Comparison of ENCODE assay signal across 18 cellular contexts in the genomic region with DNA sequence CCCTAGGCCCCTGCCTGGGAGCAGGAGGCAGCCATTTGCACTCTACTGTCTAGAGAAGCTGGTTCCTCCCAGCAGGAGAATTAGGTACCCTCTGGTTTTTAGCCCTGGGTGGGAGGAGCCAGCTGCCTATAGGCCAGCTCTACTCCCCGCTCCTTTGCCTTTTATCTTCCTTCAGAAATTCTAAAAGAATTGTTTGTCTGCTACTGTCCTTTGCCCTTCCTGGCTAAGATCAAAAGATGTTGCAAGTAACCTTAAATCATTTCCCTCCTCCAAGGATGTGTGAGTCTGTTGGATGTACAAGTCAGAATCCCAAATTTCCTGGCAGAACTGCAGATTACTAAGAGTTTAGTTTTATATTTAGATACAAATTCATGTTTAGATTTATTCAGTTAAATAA. TPM values are rescaled to one million over a fixed set of nuclear protein-coding genes. Genes with fewer than 3 reads are reported as not detected.
DNase-seq lines count a peak whose midpoint lies in the region; ATAC-seq, FAIRE-seq and TF ChIP-seq lines count a peak whose summit lies in the region.
"Had no signal": no experiment of that assay in that cellular context is flagged by ENCODE, and none has a peak within 500 bp of the region (broad histone marks: within the 10 kb centered on the region; RNA-seq: fewer than 3 reads in every experiment).

No MANE protein-coding gene starts in this region.

- peak overlapping the region; percentile 79 for H3K9ac ChIP-seq in astrocyte (ENCODE audit: low read length)
- H3K9ac ChIP-seq in mesenchymal stem cell (ENCODE audit: low read length): peak overlapping the region; percentile 65

- TF ChIP-seq CTCF in astrocyte (IDR thresholded peaks at IDR 0.05; ENCODE audit: insufficient read depth, low read depth, low read length) (no peak), tibial nerve (IDR thresholded peaks at IDR 0.05) (no peak)

- TF ChIP-seq EP300 in tibial nerve (IDR thresholded peaks at IDR 0.05): no peak

- peaks cover 57% of the 10 kb centered on the region for H3K4me1 Mint-ChIP-seq in stimulated activated naive CD8-positive, alpha-beta T cell treated with anti-CD3 and anti-CD28 coated beads, Interleukin-15, Interleukin-2, amounts not matched to agents 100 ng/mL and 50 ng/mL, for 24 hours (ENCODE audit: low read depth)
- H3K4me1 Mint-ChIP-seq in astrocyte (ENCODE audit: low read depth, unreplicated experiment): peaks cover 70% of the 10 kb centered on the region

- peak overlapping the region; percentile 87 for H4K91ac ChIP-seq in mesenchymal stem cell (ENCODE audit: low read length)

- H3K27me3 Mint-ChIP-seq in stimulated activated naive CD8-positive, alpha-beta T cell treated with anti-CD3 and anti-CD28 coated beads, Interleukin-15, Interleukin-2, amounts not matched to agents 100 ng/mL and 50 ng/mL, for 24 hours: no peaks in the 10 kb centered on the region
- no peaks in the 10 kb centered on the region for H3K27me3 Mint-ChIP-seq in astrocyte (ENCODE audit: low read depth, unreplicated experiment)
- H3K27me3 Mint-ChIP-seq: B cell had no signal

- H2BK12ac ChIP-seq in mesenchymal stem cell (ENCODE audit: low read length in 2 of 2): no peak overlapping the region

- no peak for TF ChIP-seq POLR2A in tibial nerve (IDR thresholded peaks at IDR 0.05)

- peaks cover 46% of the 10 kb centered on the region for H3K36me3 Mint-ChIP-seq in stimulated activated naive CD8-positive, alpha-beta T cell treated with anti-CD3 and anti-CD28 coated beads, Interleukin-15, Interleukin-2, amounts not matched to agents 100 ng/mL and 50 ng/mL, for 24 hours (ENCODE audit: low read depth)
- peaks cover 26% of the 10 kb centered on the region for H3K36me3 Mint-ChIP-seq in astrocyte (ENCODE audit: low read depth, unreplicated experiment)

- no peak overlapping the region for H3K4me3 Mint-ChIP-seq in stimulated activated naive CD8-positive, alpha-beta T cell treated with anti-CD3 and anti-CD28 coated beads, Interleukin-15, Interleukin-2, amounts not matched to agents 100 ng/mL and 50 ng/mL, for 24 hours
- no peak overlapping the region for H3K4me3 Mint-ChIP-seq in astrocyte (ENCODE audit: unreplicated experiment)
- H3K4me3 Mint-ChIP-seq: B cell had no signal

- H2AFZ ChIP-seq in astrocyte (ENCODE audit: low read depth, low read length) (no peak overlapping the region), mesenchymal stem cell (ENCODE audit: low read depth, low read length) (no peak overlapping the region)

- no peak for FAIRE-seq in astrocyte (lab: Jason Lieb, UNC)

- no peak for DNase-seq in stimulated activated naive CD8-positive, alpha-beta T cell treated with anti-CD3 and anti-CD28 coated beads, Interleukin-15, Interleukin-2, amounts not matched to agents 100 U/mL and 50 U/mL, for 24 hours
- no peak for DNase-seq in astrocyte (ENCODE audit: low read depth)
- DNase-seq in mesenchymal stem cell: no peak
- DNase-seq in activated gamma-delta T cell (lab: John Stamatoyannopoulos, UW): no peak
- no peak for DNase-seq in tibial nerve (ENCODE audit: low spot score in 2 of 2)
- DNase-seq in OCI-M2 (lab: John Stamatoyannopoulos, UW; ENCODE audit: unreplicated experiment): no peak
- no peak for DNase-seq in NCI-H1048 (lab: John Stamatoyannopoulos, UW)
- DNase-seq: amniotic stem cell, colonic mucosa, DMS79 treated with DMSO at 0.1 percent for 48 hours, NCI-H1105, WERI-Rb-1 had no signal

- peaks cover 7% of the 10 kb centered on the region for H3K79me1 ChIP-seq in mesenchymal stem cell (replicated peaks; ENCODE audit: low read length, poor library complexity, severe bottlenecking)

- peak overlapping the region in 1 of 2 experiments; percentile 4 for H3K4ac ChIP-seq in mesenchymal stem cell (ENCODE audit: low read depth in 1 of 2, low read length in 2 of 2)

- peaks cover 49% of the 10 kb centered on the region for H3K79me2 ChIP-seq in astrocyte (ENCODE audit: insufficient read depth, low read length)

- H2BK5ac ChIP-seq in mesenchymal stem cell (ENCODE audit: low read depth, low read length, poor library complexity, severe bottlenecking): peak overlapping the region; percentile 58

- H3K27ac ChIP-seq in astrocyte (ENCODE audit: low read depth, low read length): peak overlapping the region; percentile 96
- H3K27ac ChIP-seq in mesenchymal stem cell (ENCODE audit: low read length, poor library complexity, severe bottlenecking): peak overlapping the region; percentile 99
- peak overlapping the region in 1 of 4 donors; percentile 86 for H3K27ac ChIP-seq in tibial nerve
- H3K27ac ChIP-seq: colonic mucosa, SK-N-MC, WERI-Rb-1 had no signal

- H3K36me3 ChIP-seq in astrocyte (ENCODE audit: insufficient read depth, low read length) (peaks cover 13% of the 10 kb centered on the region), mesenchymal stem cell (ENCODE audit: control insufficient read depth in 1 of 2, insufficient read depth in 2 of 2, low read depth in 1 of 2, low read length in 2 of 2) (peaks cover 40 to 50% of the 10 kb centered on the region in 2 experiments), tibial nerve (peaks cover 0 to 59% (median 27%) of the 10 kb centered on the region in 3 donors)

- H2AK5ac ChIP-seq in mesenchymal stem cell (ENCODE audit: low read length, severe bottlenecking): peak overlapping the region; percentile 100

- peak overlapping the region; percentile 45 for H3K4me2 ChIP-seq in astrocyte (ENCODE audit: low read length)
- no peak overlapping the region for H3K4me2 ChIP-seq in mesenchymal stem cell (ENCODE audit: low read length, poor library complexity, severe bottlenecking)

- H3K14ac ChIP-seq in mesenchymal stem cell (ENCODE audit: low read length in 2 of 2): no peak overlapping the region

- H3K23ac ChIP-seq in mesenchymal stem cell (ENCODE audit: low read length in 2 of 2): peak overlapping the region in 1 of 2 experiments; percentile 70

- no peaks in the 10 kb centered on the region for H3K27me3 ChIP-seq in astrocyte (ENCODE audit: insufficient read depth, low read length)
- no peaks in the 10 kb centered on the region for H3K27me3 ChIP-seq in mesenchymal stem cell (ENCODE audit: control insufficient read depth in 1 of 2, insufficient read depth in 1 of 2, low read length in 2 of 2)
- no peaks in the 10 kb centered on the region for H3K27me3 ChIP-seq in tibial nerve
- H3K27me3 ChIP-seq: colonic mucosa had no signal

- no peaks in the 10 kb centered on the region for H4K20me1 ChIP-seq in astrocyte (ENCODE audit: insufficient read depth, low read length)

- H2BK120ac ChIP-seq in mesenchymal stem cell (ENCODE audit: low read depth, low read length): no peak overlapping the region

- H3K9me3 Mint-ChIP-seq in stimulated activated naive CD8-positive, alpha-beta T cell treated with anti-CD3 and anti-CD28 coated beads, Interleukin-15, Interleukin-2, amounts not matched to agents 100 ng/mL and 50 ng/mL, for 24 hours: no peaks in the 10 kb centered on the region
- no peaks in the 10 kb centered on the region for H3K9me3 Mint-ChIP-seq in astrocyte (ENCODE audit: unreplicated experiment)

- H4K8ac ChIP-seq in mesenchymal stem cell (ENCODE audit: low read length): no peak overlapping the region

- H2BK15ac ChIP-seq in mesenchymal stem cell (ENCODE audit: low read depth, poor library complexity, severe bottlenecking): no peak overlapping the region

- 71% methylated on average over 1 of the region's 1 CpG for WGBS in mesenchymal stem cell
- WGBS in tibial nerve, 2 donors: 78 to 100% methylated on average over 1 of the region's 1 CpG

- H3K4me1 ChIP-seq in astrocyte (ENCODE audit: insufficient read depth, low read length) (peaks cover 69% of the 10 kb centered on the region), mesenchymal stem cell (ENCODE audit: control insufficient read depth, insufficient read depth, low read depth, low read length) (peaks cover 70% of the 10 kb centered on the region), tibial nerve (peaks cover 0 to 79% (median 37%) of the 10 kb centered on the region in 4 donors)

- H3K4me3 ChIP-seq in astrocyte (ENCODE audit: insufficient read depth, low read depth, low read length): no peak overlapping the region
- H3K4me3 ChIP-seq in mesenchymal stem cell (ENCODE audit: insufficient read depth in 1 of 2, low read depth in 1 of 2, low read length in 2 of 2): no peak overlapping the region
- H3K4me3 ChIP-seq in tibial nerve: no peak overlapping the region
- H3K4me3 ChIP-seq: colonic mucosa, HAP-1, SK-N-MC, skin epidermis had no signal

- H3K18ac ChIP-seq in mesenchymal stem cell (ENCODE audit: low read depth in 1 of 2, low read length in 2 of 2): no peak overlapping the region

- H3K27ac Mint-ChIP-seq in stimulated activated naive CD8-positive, alpha-beta T cell treated with anti-CD3 and anti-CD28 coated beads, Interleukin-15, Interleukin-2, amounts not matched to agents 100 ng/mL and 50 ng/mL, for 24 hours: peak overlapping the region; percentile 13
- peak overlapping the region; percentile 87 for H3K27ac Mint-ChIP-seq in astrocyte (ENCODE audit: unreplicated experiment)
- H3K27ac Mint-ChIP-seq: B cell had no signal

- ATAC-seq in stimulated activated naive CD8-positive, alpha-beta T cell treated with anti-CD3 and anti-CD28 coated beads, Interleukin-15, Interleukin-2, amounts not matched to agents 100 U/mL and 50 U/mL, for 24 hours: no peak

- H3K9me3 ChIP-seq in astrocyte (ENCODE audit: insufficient read depth, low read depth, low read length): no peaks in the 10 kb centered on the region
- H3K9me3 ChIP-seq in mesenchymal stem cell (ENCODE audit: control insufficient read depth, low read length): no peaks in the 10 kb centered on the region
- no peaks in the 10 kb centered on the region for H3K9me3 ChIP-seq in tibial nerve
- H3K9me3 ChIP-seq: colonic mucosa, HAP-1 had no signal

RNA-seq across cellular contexts. Expression of gene SH2D4B, which starts 30.2 kb away (rescaled TPM):
- total RNA-seq in astrocyte (0.07 TPM in 1 of 2 replicates, not detected in the other), tibial nerve (not detected)
- not detected for polyA plus RNA-seq in mesenchymal stem cell (2013, experiment 1 of 2)
- polyA plus RNA-seq in mesenchymal stem cell (2013, experiment 2 of 2): 0.01 TPM
- total RNA-seq: colonic mucosa, fibroblast of lung had no signal
- polyA plus RNA-seq: fibroblast of lung had no signal

RNA-seq across cellular contexts. Expression of gene TSPAN14, which starts 53.4 kb away (rescaled TPM):
- total RNA-seq in astrocyte: 134 and 140 TPM in 2 replicates
- 42.9 TPM for polyA plus RNA-seq in mesenchymal stem cell (2013, experiment 1 of 2)
- 44.5 TPM for polyA plus RNA-seq in mesenchymal stem cell (2013, experiment 2 of 2)
- total RNA-seq in tibial nerve: 100 to 1,000 TPM; 123 to 163 (median 150) TPM
